Comparison of ENCODE assay signal across 13 cellular contexts in genomic region chr13:24050292-24050711, GRCh38.
DNase-seq lines count a peak whose midpoint lies in the region; ATAC-seq and TF ChIP-seq lines count a peak whose summit lies in the region.
"Had no signal": no experiment of that assay in that cellular context is flagged by ENCODE, and none has a peak within 500 bp of the region (broad histone marks: within the 10 kb centered on the region; RNA-seq: fewer than 3 reads in every experiment).

No MANE protein-coding gene starts in this region.

- H3K27me3 ChIP-seq in dorsolateral prefrontal cortex (no peaks in the 10 kb centered on the region), HAP-1 (ENCODE audit: low read depth) (no peaks in the 10 kb centered on the region)

- DNase-seq in Right ventricle myocardium inferior (ENCODE audit: missing footprints) = peak; percentile 74
- DNase-seq in cardiac septum (ENCODE audit: low spot score) = no peak
- DNase-seq in dorsolateral prefrontal cortex = peak; percentile 17 to 80 (median 70)
- peak; percentile 63 for DNase-seq in mucosa of gallbladder (ENCODE audit: low spot score)
- no peak for DNase-seq in stimulated activated naive B cell treated with anti-CD40 and anti-IgM and Interleukin-4, amounts not matched to agents 10 μg/mL and 1 μg/mL and 100 μg/mL, for 72 hours
- no peak for DNase-seq in HAP-1 (ENCODE audit: low spot score in 2 of 2)
- no peak for DNase-seq in stimulated activated naive CD8-positive, alpha-beta T cell treated with anti-CD3 and anti-CD28 coated beads, Interleukin-15, Interleukin-2, amounts not matched to agents 100 U/mL and 50 U/mL, for 24 hours
- DNase-seq: islet precursor cell; KBM-7; stimulated activated CD4-positive, alpha-beta T cell treated with anti-CD3 and anti-CD28 coated beads, Interleukin-1b, Interleukin-23, amount 100 ng/mL, for 48 hours had no signal

- H3K36me3 ChIP-seq in HAP-1 (replicated peaks) = no peaks in the 10 kb centered on the region

- H3K4me3 ChIP-seq in dorsolateral prefrontal cortex = no peak overlapping the region
- H3K4me3 ChIP-seq in HAP-1 = no peak overlapping the region

- intact Hi-C loops in Right ventricle myocardium inferior (cut with DNase I) = no loop called here
- intact Hi-C loops in cardiac septum (cut with DNase I) = no loop called here
- intact Hi-C loops in dorsolateral prefrontal cortex (cut with DNase I) = loop anchor here in 1 of 2 donors (5.0 kb wide), 2 partner anchors 112 to 167 kb away; partner anchors contain the start of gene SPATA13

- ATAC-seq in Right ventricle myocardium inferior (no peak), HG03095 (IDR thresholded peaks at IDR 0.05; ENCODE audit: unreplicated experiment) (no peak)
- ATAC-seq in stimulated activated naive B cell treated with anti-CD40 and anti-IgM and Interleukin-4, amounts not matched to agents 10 μg/mL and 1 μg/mL and 100 μg/mL, for 72 hours (replicated peaks) = no peak
- ATAC-seq in stimulated activated naive CD8-positive, alpha-beta T cell treated with anti-CD3 and anti-CD28 coated beads, Interleukin-15, Interleukin-2, amounts not matched to agents 100 U/mL and 50 U/mL, for 24 hours = no peak

- no peaks in the 10 kb centered on the region for H3K9me3 ChIP-seq in HAP-1

- in situ Hi-C loops in HAP-1 (cut with MboI; ENCODE audit: low sequenced_read_pairs) = no loop called here

- H3K27ac ChIP-seq in dorsolateral prefrontal cortex = peak overlapping the region in 50 of 59 donors; percentile 1 to 95 (median 82)

- H3K4me1 ChIP-seq in HAP-1 = no peaks in the 10 kb centered on the region; the same call in 1 of the 2 replicates

- peaks cover 11 to 20% of the 10 kb centered on the region in 2 donors for H3K4me1 Mint-ChIP-seq in stimulated activated naive B cell treated with anti-CD40 and anti-IgM and Interleukin-4, amounts not matched to agents 10 μg/mL and 1 μg/mL and 100 μg/mL, for 72 hours

- no peak overlapping the region for H3K27ac Mint-ChIP-seq in stimulated activated naive B cell treated with anti-CD40 and anti-IgM and Interleukin-4, amounts not matched to agents 10 μg/mL and 1 μg/mL and 100 μg/mL, for 72 hours
- H3K27ac Mint-ChIP-seq: B cell had no signal

- peaks cover 22 to 30% of the 10 kb centered on the region in 2 donors for H3K27me3 Mint-ChIP-seq in stimulated activated naive B cell treated with anti-CD40 and anti-IgM and Interleukin-4, amounts not matched to agents 10 μg/mL and 1 μg/mL and 100 μg/mL, for 72 hours
- H3K27me3 Mint-ChIP-seq: central memory CD8-positive, alpha-beta T cell had no signal

- no peak overlapping the region for H3K4me3 Mint-ChIP-seq in stimulated activated naive B cell treated with anti-CD40 and anti-IgM and Interleukin-4, amounts not matched to agents 10 μg/mL and 1 μg/mL and 100 μg/mL, for 72 hours
- H3K4me3 Mint-ChIP-seq: B cell; central memory CD8-positive, alpha-beta T cell had no signal

- peaks cover 2 to 5% of the 10 kb centered on the region in 2 donors for H3K36me3 Mint-ChIP-seq in stimulated activated naive B cell treated with anti-CD40 and anti-IgM and Interleukin-4, amounts not matched to agents 10 μg/mL and 1 μg/mL and 100 μg/mL, for 72 hours

- no peak for TF ChIP-seq CTCF in dorsolateral prefrontal cortex (IDR thresholded peaks at IDR 0.05 in 54 of 56, conservative IDR thresholded peaks at IDR 0.05 in 2 of 56; ENCODE audit: low read depth in 1 of 56, partially characterized antibody in 56 of 56)

- peaks cover 5 to 7% of the 10 kb centered on the region in 2 donors for H3K9me3 Mint-ChIP-seq in stimulated activated naive B cell treated with anti-CD40 and anti-IgM and Interleukin-4, amounts not matched to agents 10 μg/mL and 1 μg/mL and 100 μg/mL, for 72 hours
- H3K9me3 Mint-ChIP-seq: central memory CD8-positive, alpha-beta T cell had no signal

Comparison
In these comparisons a context has a peak if more than half of its experiments do, and no peak if none do; other contexts are left out.
1. DNase-seq: peak in Right ventricle myocardium inferior (single experiment), dorsolateral prefrontal cortex (10 of 10) and mucosa of gallbladder (single experiment); none in cardiac septum (single experiment), stimulated activated naive B cell treated with anti-CD40 and anti-IgM and Interleukin-4, amounts not matched to agents 10 μg/mL and 1 μg/mL and 100 μg/mL, for 72 hours (single experiment), HAP-1 (0 of 2) and stimulated activated naive CD8-positive, alpha-beta T cell treated with anti-CD3 and anti-CD28 coated beads, Interleukin-15, Interleukin-2, amounts not matched to agents 100 U/mL and 50 U/mL, for 24 hours (single experiment).